9 cellular contexts compared by ENCODE assay signal in genomic region chr7:97499204-97499603, GRCh38.
DNase-seq lines count a peak whose midpoint lies in the region; ATAC-seq and TF ChIP-seq lines count a peak whose summit lies in the region.
"Had no signal": no experiment of that assay in that cellular context is flagged by ENCODE, and none has a peak within 500 bp of the region (broad histone marks: within the 10 kb centered on the region; RNA-seq: fewer than 3 reads in every experiment).

No MANE protein-coding gene starts in this region.

- DNase-seq in COLO668 (lab: John Stamatoyannopoulos, UW; ENCODE audit: unreplicated experiment) = peak; percentile 15
- DNase-seq in Peyer's patch = peak in 1 of 3 donors; percentile 47
- DNase-seq in fibroblast of the conjunctiva (ENCODE audit: low read depth) = peak; percentile 5
- peak; percentile 6 for DNase-seq in stromal cell of bone marrow (ENCODE audit: low read depth)
- DNase-seq in effector memory CD4-positive, alpha-beta T cell = no peak
- DNase-seq: upper lobe of left lung had no signal

- no peak overlapping the region for H3K27ac ChIP-seq in Peyer's patch
- H3K27ac ChIP-seq in effector memory CD4-positive, alpha-beta T cell (ENCODE audit: insufficient read depth, low read length, poor library complexity, severe bottlenecking) = no peak overlapping the region
- H3K27ac ChIP-seq: upper lobe of left lung had no signal

- ATAC-seq in GM18502 (IDR thresholded peaks at IDR 0.05; ENCODE audit: poor library complexity, unreplicated experiment) (peak; percentile 69), HG03460 (IDR thresholded peaks at IDR 0.05; ENCODE audit: unreplicated experiment) (peak; percentile 49), HG02623 (IDR thresholded peaks at IDR 0.05; ENCODE audit: unreplicated experiment) (no peak)

- no peaks in the 10 kb centered on the region for H3K27me3 ChIP-seq in Peyer's patch
- no peaks in the 10 kb centered on the region for H3K27me3 ChIP-seq in effector memory CD4-positive, alpha-beta T cell (replicated peaks; ENCODE audit: control insufficient read depth, insufficient read depth, low read length, poor library complexity, severe bottlenecking)
- H3K27me3 ChIP-seq: upper lobe of left lung had no signal

- no peaks in the 10 kb centered on the region for H3K9me3 ChIP-seq in Peyer's patch
- H3K9me3 ChIP-seq in effector memory CD4-positive, alpha-beta T cell (ENCODE audit: control insufficient read depth, low read length) = no peaks in the 10 kb centered on the region
- H3K9me3 ChIP-seq: upper lobe of left lung had no signal

- H3K4me1 ChIP-seq in Peyer's patch = no peaks in the 10 kb centered on the region
- H3K4me1 ChIP-seq in effector memory CD4-positive, alpha-beta T cell (ENCODE audit: control insufficient read depth, insufficient read depth, low read length, poor library complexity, severe bottlenecking) = no peaks in the 10 kb centered on the region
- H3K4me1 ChIP-seq: upper lobe of left lung had no signal

- no peak for TF ChIP-seq POLR2A in Peyer's patch (IDR thresholded peaks at IDR 0.05)

- peak in 4 of 6 experiments; percentile 19 to 55 (median 51) for TF ChIP-seq CTCF in Peyer's patch (IDR thresholded peaks at IDR 0.05)

- no peak overlapping the region for H3K4me3 ChIP-seq in Peyer's patch
- no peak overlapping the region for H3K4me3 ChIP-seq in effector memory CD4-positive, alpha-beta T cell (ENCODE audit: insufficient read depth, low read depth, low read length, poor library complexity, severe bottlenecking)
- H3K4me3 ChIP-seq: upper lobe of left lung had no signal

- H3K36me3 ChIP-seq in Peyer's patch = no peaks in the 10 kb centered on the region
- H3K36me3 ChIP-seq in effector memory CD4-positive, alpha-beta T cell (ENCODE audit: control insufficient read depth, insufficient read depth, low read length) = no peaks in the 10 kb centered on the region
- H3K36me3 ChIP-seq: upper lobe of left lung had no signal

Comparison
In these comparisons a context has a peak if more than half of its experiments do, and no peak if none do; other contexts are left out.
1. DNase-seq: peak in COLO668 (single experiment), fibroblast of the conjunctiva (single experiment) and stromal cell of bone marrow (single experiment); none in effector memory CD4-positive, alpha-beta T cell (0 of 3).